ENCODE assay signal across 23 cellular contexts in the genomic region with DNA sequence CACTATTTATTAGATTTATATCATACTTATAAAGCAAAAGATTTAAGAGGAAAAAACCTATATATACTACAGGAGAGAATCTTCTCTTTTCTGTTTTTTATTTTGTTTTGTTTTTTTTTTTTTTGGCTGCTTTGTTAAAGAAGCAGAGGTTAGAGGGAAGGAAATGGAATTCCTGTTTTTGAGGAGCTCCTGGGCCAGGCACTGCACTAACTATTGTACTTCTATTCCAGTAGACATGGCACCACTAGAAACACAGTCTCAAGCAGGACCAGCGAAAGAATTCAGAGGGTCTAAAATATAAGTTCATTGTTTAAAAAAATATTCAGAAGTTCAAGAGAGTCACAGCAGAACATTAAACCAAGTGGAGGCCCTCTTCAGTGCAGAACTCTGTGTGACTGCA.
"Had no signal": no experiment of that assay in that cellular context is flagged by ENCODE, and none has a peak within 500 bp of the region (broad histone marks: within the 10 kb centered on the region; RNA-seq: fewer than 3 reads in every experiment).

No MANE protein-coding gene starts in this region.

- H3K4me1 ChIP-seq: body of pancreas, prostate gland had no signal

- DNase-seq: activated CD4-positive, alpha-beta T cell treated with anti-CD3 and anti-CD28 coated beads, Interleukin-2, amount 50 U/mL, for 1 hour; activated CD4-positive, CD25-positive, alpha-beta regulatory T cell treated with anti-CD3 and anti-CD28 coated beads, Interleukin-2, amount 50 U/mL, for 72 hours; activated gamma-delta T cell treated with Interleukin-2 at 50 U/mL for 16 hours; activated T-cell treated with anti-CD3 and anti-CD28 coated beads, Interleukin-2, amount 50 U/mL, for 1 hour; anterior cingulate cortex; body of pancreas; effector CD8-positive, alpha-beta T cell; glutamatergic neuron; ovary; stimulated activated CD8-positive, alpha-beta memory T cell treated with anti-CD3 and anti-CD28 coated beads, Interleukin-4, amount 100 ng/mL, for 48 hours; stimulated activated naive CD4-positive, alpha-beta T cell; T-cell had no signal

- H3K27ac ChIP-seq: body of pancreas, cardiac muscle cell, neutrophil, ovary, thoracic aorta, WERI-Rb-1 had no signal

- H3K4me3 ChIP-seq: body of pancreas, cardiac muscle cell, ovary, prostate gland, right atrium auricular region, thoracic aorta had no signal

- H3K9me3 ChIP-seq: body of pancreas, neutrophil, ovary, prostate gland, right atrium auricular region, thoracic aorta had no signal

- ATAC-seq: body of pancreas; esophagus mucosa; natural killer cell treated with Interleukin-12 subunit alpha and Interleukin-12 subunit beta and Interleukin-15 and Interleukin-18, amount 100 ng/mL, for 72 hours; T-cell had no signal

- H3K27me3 ChIP-seq: body of pancreas, cardiac muscle cell, neutrophil, ovary, right atrium auricular region had no signal

- FAIRE-seq: frontal cortex, islet of Langerhans, TTC549 had no signal

- H3K36me3 ChIP-seq: cardiac muscle cell, neutrophil, ovary, prostate gland, right atrium auricular region, thoracic aorta, WERI-Rb-1 had no signal
